ENCODE assay signal across 24 cellular contexts in genomic region chr2:28404086-28404485, GRCh38. TPM values are rescaled to one million over a fixed set of nuclear protein-coding genes. Genes with fewer than 3 reads are reported as not detected.
DNase-seq lines count a peak whose midpoint lies in the region; ATAC-seq and TF ChIP-seq lines count a peak whose summit lies in the region.
"Had no signal": no experiment of that assay in that cellular context is flagged by ENCODE, and none has a peak within 500 bp of the region (broad histone marks: within the 10 kb centered on the region; RNA-seq: fewer than 3 reads in every experiment).

No MANE protein-coding gene starts in this region.

- H3K9me3 ChIP-seq in psoas muscle (no peaks in the 10 kb centered on the region), body of pancreas (no peaks in the 10 kb centered on the region)
- H3K9me3 ChIP-seq: A549, mucosa of descending colon, stomach, transverse colon had no signal

- H3K4me1 ChIP-seq in psoas muscle = peaks cover 62% of the 10 kb centered on the region
- H3K4me1 ChIP-seq in body of pancreas = peaks cover 39% of the 10 kb centered on the region

- H3K36me3 Mint-ChIP-seq in activated T-cell treated with anti-CD3 and anti-CD28 coated beads, Interleukin-2, amount 50 U/mL, for 72 hours (ENCODE audit: insufficient read depth in 2 of 2) = peaks cover 24 to 36% of the 10 kb centered on the region in 2 donors
- peaks cover 37% of the 10 kb centered on the region for H3K36me3 Mint-ChIP-seq in activated T-cell treated with anti-CD3 and anti-CD28 coated beads, Interleukin-2, amount 50 U/mL, for 4 hours (ENCODE audit: insufficient read depth)
- peaks cover 62% of the 10 kb centered on the region for H3K36me3 Mint-ChIP-seq in Calu3 (ENCODE audit: insufficient read depth, unreplicated experiment)
- H3K36me3 Mint-ChIP-seq in chondrocyte (ENCODE audit: low read depth) = peaks cover 40% of the 10 kb centered on the region

- H3K4me3 Mint-ChIP-seq in activated T-cell treated with anti-CD3 and anti-CD28 coated beads, Interleukin-2, amount 50 U/mL, for 72 hours = peak overlapping the region in 1 of 2 donors; percentile 52
- no peak overlapping the region for H3K4me3 Mint-ChIP-seq in activated T-cell treated with anti-CD3 and anti-CD28 coated beads, Interleukin-2, amount 50 U/mL, for 4 hours
- H3K4me3 Mint-ChIP-seq in Calu3 (ENCODE audit: low read depth, unreplicated experiment) (no peak overlapping the region), chondrocyte (ENCODE audit: unreplicated experiment) (no peak overlapping the region)
- H3K4me3 Mint-ChIP-seq: B cell, neural crest cell had no signal

- peak overlapping the region; percentile 66 for H3K27ac Mint-ChIP-seq in activated T-cell treated with anti-CD3 and anti-CD28 coated beads, Interleukin-2, amount 50 U/mL, for 72 hours
- H3K27ac Mint-ChIP-seq in Calu3 (ENCODE audit: unreplicated experiment) (peak overlapping the region; percentile 7), chondrocyte (ENCODE audit: unreplicated experiment) (peak overlapping the region; percentile 45)
- H3K27ac Mint-ChIP-seq: B cell had no signal

- ATAC-seq in activated T-cell treated with anti-CD3 and anti-CD28 coated beads, Interleukin-2, amount 50 U/mL, for 72 hours (replicated peaks in 1 of 2) = no peak
- ATAC-seq in activated T-cell treated with anti-CD3 and anti-CD28 coated beads, Interleukin-2, amount 50 U/mL, for 4 hours = no peak
- ATAC-seq in psoas muscle = no peak
- no peak for ATAC-seq in body of pancreas
- ATAC-seq: A549, mucosa of descending colon had no signal

- H3K36me3 ChIP-seq in psoas muscle (ENCODE audit: insufficient read depth in 1 of 2, low read depth in 1 of 2) = peaks cover 17 to 96% of the 10 kb centered on the region in 2 donors
- peaks cover 15 to 27% of the 10 kb centered on the region in 2 donors for H3K36me3 ChIP-seq in body of pancreas (replicated peaks in 1 of 2; ENCODE audit: insufficient read depth in 1 of 2, low read depth in 2 of 2)
- H3K36me3 ChIP-seq: cardiac muscle cell had no signal

- H3K27ac ChIP-seq in psoas muscle (peak overlapping the region; percentile 2), body of pancreas (no peak overlapping the region)
- H3K27ac ChIP-seq: cardiac muscle cell had no signal

- no TSS peak for BruUV-seq in Calu3 (replicated peaks; lab: Mats Ljungman, UMichigan)

- 92 to 96% (median 95%) methylated on average over 11 of the region's 11 CpGs for WGBS in psoas muscle, 3 donors
- 92 to 95% methylated on average over 7 to 11 of the region's 11 CpGs for WGBS in body of pancreas, 2 donors

- intact Hi-C loops in Calu3 (cut with micrococcal nuclease; ENCODE audit: unreplicated experiment) (no loop called here), psoas muscle (cut with DNase I) (no loop called here), body of pancreas (cut with DNase I) (loop anchor here (10.0 kb wide), 1 partner anchor 689 kb away; no protein-coding TSS in a partner anchor)

- H3K4me1 Mint-ChIP-seq in activated T-cell treated with anti-CD3 and anti-CD28 coated beads, Interleukin-2, amount 50 U/mL, for 72 hours (ENCODE audit: low read depth) = peaks cover 75% of the 10 kb centered on the region
- H3K4me1 Mint-ChIP-seq in activated T-cell treated with anti-CD3 and anti-CD28 coated beads, Interleukin-2, amount 50 U/mL, for 4 hours (ENCODE audit: low read depth) = peaks cover 76% of the 10 kb centered on the region
- H3K4me1 Mint-ChIP-seq in Calu3 (ENCODE audit: low read depth, unreplicated experiment) (peaks cover 77% of the 10 kb centered on the region), chondrocyte (ENCODE audit: low read depth) (peaks cover 61% of the 10 kb centered on the region)

- TF ChIP-seq CTCF in Calu3 (IDR thresholded peaks at IDR 0.05; ENCODE audit: unreplicated experiment) (no peak), chondrocyte (IDR thresholded peaks at IDR 0.05) (no peak), psoas muscle (IDR thresholded peaks at IDR 0.05) (no peak), body of pancreas (IDR thresholded peaks at IDR 0.05) (no peak)

- no peaks in the 10 kb centered on the region for H3K27me3 Mint-ChIP-seq in activated T-cell treated with anti-CD3 and anti-CD28 coated beads, Interleukin-2, amount 50 U/mL, for 72 hours (ENCODE audit: low read depth)
- no peaks in the 10 kb centered on the region for H3K27me3 Mint-ChIP-seq in activated T-cell treated with anti-CD3 and anti-CD28 coated beads, Interleukin-2, amount 50 U/mL, for 4 hours (ENCODE audit: low read depth)
- H3K27me3 Mint-ChIP-seq in Calu3 (ENCODE audit: unreplicated experiment) (no peaks in the 10 kb centered on the region), chondrocyte (ENCODE audit: low read depth) (no peaks in the 10 kb centered on the region)

- H3K27me3 ChIP-seq in psoas muscle (ENCODE audit: insufficient read depth in 3 of 3, low read length in 2 of 3) (no peaks in the 10 kb centered on the region), body of pancreas (no peaks in the 10 kb centered on the region)
- H3K27me3 ChIP-seq: cardiac muscle cell, stomach, transverse colon had no signal

- CTCF ChIA-PET in Calu3 (lab: Charles Lee) = interaction anchor here (1.4 kb wide), 1 partner anchor 11 kb away, joined by 4 read pairs; no protein-coding TSS in a partner anchor

- no peak overlapping the region for H3K4me3 ChIP-seq in psoas muscle
- no peak overlapping the region for H3K4me3 ChIP-seq in body of pancreas
- H3K4me3 ChIP-seq: A549, cardiac muscle cell, mucosa of descending colon, transverse colon had no signal

- no peak for DNase-seq in activated T-cell treated with anti-CD3 and anti-CD28 coated beads, Interleukin-2, amount 50 U/mL, for 72 hours
- no peak for DNase-seq in activated T-cell treated with anti-CD3 and anti-CD28 coated beads, Interleukin-2, amount 50 U/mL, for 4 hours
- DNase-seq in Calu3 = no peak
- DNase-seq in chondrocyte (ENCODE audit: low spot score) = no peak
- no peak for DNase-seq in psoas muscle
- DNase-seq in activated CD4-positive, CD25-positive, alpha-beta regulatory T cell (lab: John Stamatoyannopoulos, UW) = no peak
- DNase-seq in effector CD8-positive, alpha-beta T cell (lab: John Stamatoyannopoulos, UW) = no peak
- DNase-seq in body of pancreas = no peak
- DNase-seq: activated CD4-positive, alpha-beta T cell treated with anti-CD3 and anti-CD28 coated beads for 4 hours; activated gamma-delta T cell; amniotic stem cell; dermis blood vessel endothelial cell; EL; mucosa of descending colon; NCI-H1048; NCI-H187 treated with DMSO at 0.1 percent for 48 hours; NCI-H748 treated with DMSO at 0.1 percent for 48 hours; small intestine; stomach; transverse colon had no signal

- no peaks in the 10 kb centered on the region for H3K9me3 Mint-ChIP-seq in activated T-cell treated with anti-CD3 and anti-CD28 coated beads, Interleukin-2, amount 50 U/mL, for 72 hours
- H3K9me3 Mint-ChIP-seq in activated T-cell treated with anti-CD3 and anti-CD28 coated beads, Interleukin-2, amount 50 U/mL, for 4 hours = no peaks in the 10 kb centered on the region
- H3K9me3 Mint-ChIP-seq in Calu3 (ENCODE audit: low read depth, unreplicated experiment) = no peaks in the 10 kb centered on the region
- H3K9me3 Mint-ChIP-seq in chondrocyte (ENCODE audit: low read depth) = no peaks in the 10 kb centered on the region
- H3K9me3 Mint-ChIP-seq: neural crest cell had no signal

- TF ChIP-seq POLR2A in body of pancreas (IDR thresholded peaks at IDR 0.05) = no peak

RNA-seq across cellular contexts. Expression of gene FOSL2, which starts 11.4 kb away (rescaled TPM):
- 100 to 1,000 TPM; 176 to 248 TPM for total RNA-seq in activated T-cell treated with anti-CD3 and anti-CD28 coated beads, Interleukin-2, amount 50 U/mL, for 72 hours
- 10 to 100 TPM; 71.5 to 98.6 (median 90.4) TPM for total RNA-seq in activated T-cell treated with anti-CD3 and anti-CD28 coated beads, Interleukin-2, amount 50 U/mL, for 4 hours
- total RNA-seq in Calu3 (2022) = 53.7 and 57.3 TPM in 2 replicates
- 93.0 to 163 TPM (median 156 TPM) in 3 replicates for total RNA-seq in chondrocyte
- 100 to 1,000 TPM in 3 of 4 donors, 10 to 100 TPM in 1; 52.2 to 278 (median 192) TPM for total RNA-seq in psoas muscle
- 10 to 100 TPM; 20.1 to 74.7 (median 72.1) TPM for polyA plus RNA-seq in psoas muscle
- total RNA-seq in body of pancreas = 10 to 100 TPM; 27.5 to 33.9 TPM

Comparison
In these comparisons a context has a peak if more than half of its experiments do, and no peak if none do; other contexts are left out.
1. H3K27ac Mint-ChIP-seq: peak in every context shown above with its lines; median percentile 66 in activated T-cell treated with anti-CD3 and anti-CD28 coated beads, Interleukin-2, amount 50 U/mL, for 72 hours; 45 in chondrocyte; 7 in Calu3.